ENCODE assay signal across 8 cellular contexts in the genomic region with DNA sequence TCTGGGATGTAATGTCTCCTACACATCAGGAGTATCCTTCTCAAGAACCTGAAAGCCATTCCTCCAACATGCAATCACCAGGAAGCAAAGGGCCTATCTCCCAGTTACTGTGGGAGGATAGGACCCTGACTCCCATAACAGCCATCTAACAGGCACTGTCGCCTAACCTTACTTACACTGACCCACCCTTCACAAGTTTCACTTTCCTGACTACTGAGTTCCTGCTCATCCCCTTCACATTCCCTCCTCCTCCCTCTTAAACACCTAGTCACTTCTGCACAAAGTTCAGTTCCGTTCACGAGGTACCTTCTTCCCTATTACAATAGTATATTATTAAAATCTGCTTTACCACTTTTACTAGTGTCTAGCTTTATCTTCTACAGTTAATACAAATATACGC. TPM values are rescaled to one million over a fixed set of nuclear protein-coding genes. Genes with fewer than 3 reads are reported as not detected.
DNase-seq lines count a peak whose midpoint lies in the region; ATAC-seq and TF ChIP-seq lines count a peak whose summit lies in the region.

No MANE protein-coding gene starts in this region.

- H3K4me1 Mint-ChIP-seq in activated naive CD8-positive, alpha-beta T cell (ENCODE audit: low read depth) = peaks cover 57% of the 10 kb centered on the region

- peak overlapping the region; percentile 86 for H3K27ac Mint-ChIP-seq in activated naive CD8-positive, alpha-beta T cell

- DNase-seq in heart left ventricle = no peak
- DNase-seq in left cardiac atrium = no peak
- no peak for DNase-seq in right lobe of liver
- no peak for DNase-seq in uterus
- DNase-seq in sciatic nerve (ENCODE audit: low spot score) = no peak

- H3K36me3 Mint-ChIP-seq in activated naive CD8-positive, alpha-beta T cell = peaks cover 9% of the 10 kb centered on the region

- H3K4me1 ChIP-seq in heart left ventricle (peaks cover 0 to 40% (median 14%) of the 10 kb centered on the region in 12 donors), right lobe of liver (peaks cover 0 to 16% (median 7%) of the 10 kb centered on the region in 4 donors), uterus (peaks cover 4 to 8% of the 10 kb centered on the region in 2 donors)

- TF ChIP-seq CTCF in heart left ventricle (IDR thresholded peaks at IDR 0.05) (no peak), right lobe of liver (IDR thresholded peaks at IDR 0.05) (no peak), uterus (IDR thresholded peaks at IDR 0.05) (no peak)

- H3K9me3 Mint-ChIP-seq in activated naive CD8-positive, alpha-beta T cell (ENCODE audit: low read depth) = no peaks in the 10 kb centered on the region

- H3K36me3 ChIP-seq in heart left ventricle = peaks cover 0 to 8% (median 0%) of the 10 kb centered on the region in 9 donors
- H3K36me3 ChIP-seq in right lobe of liver = no peaks in the 10 kb centered on the region
- H3K36me3 ChIP-seq in uterus = no peaks in the 10 kb centered on the region

- peak overlapping the region in 10 of 12 donors; percentile 64 to 92 (median 78) for H3K4me3 ChIP-seq in heart left ventricle
- peak overlapping the region in 2 of 3 donors; percentile 64 to 69 for H3K4me3 ChIP-seq in right lobe of liver
- H3K4me3 ChIP-seq in uterus = peak overlapping the region; percentile 55 to 87

- 63 to 76% (median 69%) methylated on average over 4 of the region's 4 CpGs for WGBS in heart left ventricle, 4 donors
- WGBS in right lobe of liver (ENCODE audit: insufficient coverage, low coverage, low lambda C conversion rate, missing lambda C conversion rate) = 35% methylated on average over 4 of the region's 4 CpGs

- no peaks in the 10 kb centered on the region for H3K27me3 Mint-ChIP-seq in activated naive CD8-positive, alpha-beta T cell

- H3K27me3 ChIP-seq in heart left ventricle = no peaks in the 10 kb centered on the region
- no peaks in the 10 kb centered on the region for H3K27me3 ChIP-seq in right lobe of liver
- no peaks in the 10 kb centered on the region for H3K27me3 ChIP-seq in uterus

- TF ChIP-seq POLR2A in heart left ventricle (IDR thresholded peaks at IDR 0.05) = no peak
- TF ChIP-seq POLR2A in right lobe of liver (IDR thresholded peaks at IDR 0.05) = no peak
- TF ChIP-seq POLR2A in uterus (IDR thresholded peaks at IDR 0.05) = no peak

- peak overlapping the region; percentile 89 for H3K4me3 Mint-ChIP-seq in activated naive CD8-positive, alpha-beta T cell

- intact Hi-C loops in heart left ventricle (cut with DNase I) = loop anchor here in 2 of 10 donors (5.0 kb wide), 1 partner anchor 80 kb away; a partner anchor contains a TSS
- intact Hi-C loops in left cardiac atrium (cut with DNase I) = no loop called here
- intact Hi-C loops in right lobe of liver (cut with DNase I) = no loop called here
- intact Hi-C loops in uterus (cut with DNase I; ENCODE audit: low total_unique reads) = loop anchor here (5.0 kb wide), 1 partner anchor 110 kb away; no protein-coding TSS in a partner anchor
- intact Hi-C loops in sciatic nerve (cut with DNase I) = loop anchor here (10.0 kb wide), 1 partner anchor 112 kb away; no protein-coding TSS in a partner anchor

- ATAC-seq in heart left ventricle (no peak), left cardiac atrium (no peak), right lobe of liver (no peak), sciatic nerve (no peak), GM21576 (IDR thresholded peaks at IDR 0.05; ENCODE audit: unreplicated experiment) (no peak), GM18520 (IDR thresholded peaks at IDR 0.05; ENCODE audit: unreplicated experiment) (no peak)

- H3K27ac ChIP-seq in heart left ventricle (peak overlapping the region in 1 of 12 donors; percentile 87), right lobe of liver (no peak overlapping the region), uterus (peak overlapping the region in 1 of 2 donors; percentile 97)

- H3K9me3 ChIP-seq in heart left ventricle (no peaks in the 10 kb centered on the region), right lobe of liver (no peaks in the 10 kb centered on the region), uterus (no peaks in the 10 kb centered on the region)

RNA-seq across cellular contexts. Expression of a gene that starts 1.3 kb away (rescaled TPM):
- total RNA-seq in heart left ventricle (1 to 10 TPM in 2 of 9 donors, under 1 TPM in 7; 0.25 to 1.1 (median 0.48) TPM), left cardiac atrium (1 to 10 TPM in 1 of 2 donors, under 1 TPM in 1; 0.92 to 1.4 TPM), right lobe of liver (1 to 10 TPM in 1 of 6 experiments, under 1 TPM in 5; 0.31 to 1.1 (median 0.78) TPM), uterus (10 to 100 TPM in 1 of 4 donors, 1 to 10 TPM in 2, not detected in 1; 1.4 to 27.4 (median 9.4) TPM), sciatic nerve (6.2 TPM)
- under 1 TPM; 0.14 to 0.19 TPM for polyA plus RNA-seq in heart left ventricle

RNA-seq across cellular contexts. Expression of a gene that starts 1.5 kb away (rescaled TPM):
- total RNA-seq in heart left ventricle (1 to 10 TPM; 1.9 to 4.1 (median 3.0) TPM), left cardiac atrium (1 to 10 TPM; 4.7 to 7.0 TPM), right lobe of liver (10 to 100 TPM in 1 of 6 experiments, 1 to 10 TPM in 5; 2.2 to 10.4 (median 3.4) TPM), uterus (10 to 100 TPM; 14.4 to 31.2 (median 23.1) TPM), sciatic nerve (16.8 TPM)
- 1 to 10 TPM in 1 of 2 donors, under 1 TPM in 1; 0.96 to 1.7 TPM for polyA plus RNA-seq in heart left ventricle

Comparison
In these comparisons a context has a peak if more than half of its experiments do, and no peak if none do; other contexts are left out.
1. intact Hi-C loops: an anchor here in uterus (5.0 kb wide) and sciatic nerve (10.0 kb wide); none called in left cardiac atrium and right lobe of liver.